1 cellular context compared by ENCODE assay signal in the genomic region with DNA sequence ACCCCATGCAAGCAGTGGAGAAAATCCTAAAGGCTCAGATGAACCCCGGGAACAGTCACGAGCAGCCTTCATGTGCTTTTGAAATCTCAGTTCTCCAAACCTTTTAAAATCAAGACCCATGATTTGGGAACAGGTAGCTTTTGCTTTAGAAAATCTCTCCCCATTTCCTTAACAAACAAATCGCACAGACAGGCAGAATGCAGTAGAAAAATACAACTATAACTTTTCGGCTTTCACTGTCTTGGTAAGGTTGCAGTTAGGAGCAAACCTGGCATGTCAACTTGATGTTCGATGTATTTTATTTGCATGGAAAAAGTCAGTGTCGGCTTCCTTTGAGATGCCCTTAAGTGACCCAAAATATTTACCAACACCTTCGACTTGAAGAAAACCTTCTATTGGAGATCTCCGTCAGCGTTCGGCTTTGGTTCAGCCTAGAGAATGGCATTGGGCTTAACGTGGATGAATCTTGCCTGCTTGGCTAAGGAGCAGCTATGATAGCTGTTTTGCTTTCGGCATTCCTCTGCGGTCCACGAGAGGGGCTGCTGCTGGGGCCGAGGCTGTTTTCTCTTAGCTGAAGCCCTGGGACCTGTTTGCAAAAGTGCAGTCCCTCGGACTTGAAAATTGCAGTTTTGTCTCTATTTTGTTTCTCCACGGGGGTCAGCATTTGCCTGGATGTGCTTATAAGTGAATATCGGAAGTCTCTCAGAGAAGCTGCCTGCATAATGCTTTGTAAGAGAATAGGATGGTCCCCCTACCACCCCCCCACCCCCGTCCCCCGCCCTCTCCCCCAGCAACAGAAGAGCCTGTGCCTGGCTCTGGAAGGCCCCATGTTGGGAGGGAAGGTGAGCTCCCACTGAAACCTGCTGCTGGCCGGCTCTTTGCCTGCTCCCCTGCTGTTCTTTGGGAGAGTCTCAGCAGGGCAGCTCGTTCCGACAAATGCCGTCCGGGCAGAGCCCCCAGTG.
A peak's percentile ranks its signal among the peaks of the same experiment; 100 is the strongest.
TF ChIP-seq lines count a peak whose summit lies in the region.

No MANE protein-coding gene starts in this region.

TF ChIP-seq in H1, 55 proteins besides CTCF, POLR2A, EP300 and RAD21:
- TF ChIP-seq, protein P1, sequence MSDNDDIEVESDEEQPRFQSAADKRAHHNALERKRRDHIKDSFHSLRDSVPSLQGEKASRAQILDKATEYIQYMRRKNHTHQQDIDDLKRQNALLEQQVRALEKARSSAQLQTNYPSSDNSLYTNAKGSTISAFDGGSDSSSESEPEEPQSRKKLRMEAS (IDR thresholded peaks at IDR 0.05) = 0 out of 2 replicates have a peak, but pooled peaks have one; percentile 7
- peak in 1 of 2 experiments; percentile 10; a peak in 1 of 4 replicates for TF ChIP-seq HDAC2 (IDR thresholded peaks at IDR 0.05; ENCODE audit: borderline replicate concordance in 1 of 2, low read depth in 2 of 2, low read length in 2 of 2)
- TF ChIP-seq NANOG (IDR thresholded peaks at IDR 0.05; ENCODE audit: insufficient read depth, low read depth, low read length, poor library complexity, severe bottlenecking) = peak; percentile 39
- no peak; the same call in 1 of the 2 replicates for TF ChIP-seq YY1 (IDR thresholded peaks at IDR 0.05; ENCODE audit: low read depth, low read length)
- TF ChIP-seq CEBPB (IDR thresholded peaks at IDR 0.05; ENCODE audit: low read depth, low read length) = 0 out of 2 replicates have a peak, but pooled peaks have one; percentile 6
- TF ChIP-seq RBBP5 (IDR thresholded peaks at IDR 0.05; ENCODE audit: borderline replicate concordance, low read depth, low read length) = no peak
- TF ChIP-seq ASH2L (IDR thresholded peaks at IDR 0.05; ENCODE audit: low read length) = peak; percentile 49
- 0 out of 2 replicates have a peak, but pooled peaks have one; percentile 9 for TF ChIP-seq BACH1 (IDR thresholded peaks at IDR 0.05; ENCODE audit: low read length)
